13 cellular contexts compared by ENCODE assay signal in the genomic region with DNA sequence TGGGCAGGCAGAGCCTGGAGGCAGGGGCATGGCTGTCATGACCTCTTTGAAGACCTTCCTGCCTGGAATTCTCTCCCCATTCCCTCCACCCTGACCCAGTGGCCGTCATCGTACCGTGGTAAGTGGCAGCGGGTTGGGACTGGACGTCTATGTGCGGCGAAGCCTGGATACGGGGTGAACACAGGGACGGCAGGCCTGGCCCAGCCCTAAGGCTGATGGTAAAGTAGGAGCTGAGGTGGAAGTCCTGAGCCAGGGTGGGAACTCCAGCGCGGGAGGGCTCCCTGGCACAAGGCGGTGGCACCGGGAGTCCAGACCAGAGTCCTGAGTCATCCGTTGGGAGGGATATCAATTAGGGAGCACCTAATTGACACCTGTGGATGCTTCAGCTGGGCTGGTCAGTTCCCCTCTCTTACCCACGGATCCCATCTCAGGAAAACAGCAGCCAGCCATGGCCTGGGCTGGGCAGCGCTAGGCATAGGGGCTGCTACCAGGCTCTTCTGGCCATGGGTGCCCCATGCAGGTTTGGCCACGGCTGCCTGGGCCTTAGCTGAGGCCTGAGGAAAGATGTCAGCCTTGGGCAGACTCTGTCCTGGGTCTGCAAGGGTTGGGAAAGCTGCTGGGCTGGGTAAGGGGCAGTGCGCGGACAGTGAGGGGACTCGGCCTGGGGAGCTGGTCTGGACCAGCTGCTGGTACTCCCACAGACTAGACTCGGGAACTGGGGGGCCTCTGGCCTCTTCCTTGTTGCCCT. TPM values are rescaled to one million over a fixed set of nuclear protein-coding genes. Genes with fewer than 3 reads are reported as not detected.
DNase-seq lines count a peak whose midpoint lies in the region; ATAC-seq and TF ChIP-seq lines count a peak whose summit lies in the region.
"Had no signal": no experiment of that assay in that cellular context is flagged by ENCODE, and none has a peak within 500 bp of the region (broad histone marks: within the 10 kb centered on the region; RNA-seq: fewer than 3 reads in every experiment).

No MANE protein-coding gene starts in this region.

- H3K4me3 ChIP-seq in breast epithelium = no peak overlapping the region
- peak overlapping the region; percentile 94 for H3K4me3 ChIP-seq in NB4 (ENCODE audit: low read depth, low read length)
- H3K4me3 ChIP-seq in coronary artery = no peak overlapping the region
- H3K4me3 ChIP-seq: gastrocnemius medialis had no signal

- H3K4me1 ChIP-seq in breast epithelium = no peaks in the 10 kb centered on the region

- H3K4me1 Mint-ChIP-seq in MCF 10A (ENCODE audit: insufficient read depth, unreplicated experiment) (peaks cover 5% of the 10 kb centered on the region), HFFc6 (ENCODE audit: low read depth) (peaks cover 21% of the 10 kb centered on the region)
- H3K4me1 Mint-ChIP-seq in stimulated activated memory B cell treated with anti-CD40 and anti-IgM and Interleukin-4, amounts not matched to agents 10 μg/mL and 1 μg/mL and 100 μg/mL, for 72 hours = peaks cover 74% of the 10 kb centered on the region

- H3K36me3 ChIP-seq in breast epithelium = peaks cover 10% of the 10 kb centered on the region

- DNase-seq in MCF 10A (ENCODE audit: unreplicated experiment) (no peak), breast epithelium (ENCODE audit: low spot score in 2 of 2) (no peak), NB4 (ENCODE audit: low read depth) (no peak), coronary artery (ENCODE audit: low spot score) (peak; percentile 72), NCI-H524 (lab: John Stamatoyannopoulos, UW) (no peak), HFFc6 (no peak)
- DNase-seq: gastrocnemius medialis; naive thymus-derived CD4-positive, alpha-beta T cell; NCI-H1436 treated with DMSO at 0.1 percent for 48 hours; NCI-H226 had no signal

- H3K36me3 Mint-ChIP-seq in MCF 10A (ENCODE audit: insufficient read depth, unreplicated experiment) (peaks cover 60% of the 10 kb centered on the region), HFFc6 (ENCODE audit: low read depth) (peaks cover 59% of the 10 kb centered on the region)
- peaks cover 64% of the 10 kb centered on the region for H3K36me3 Mint-ChIP-seq in stimulated activated memory B cell treated with anti-CD40 and anti-IgM and Interleukin-4, amounts not matched to agents 10 μg/mL and 1 μg/mL and 100 μg/mL, for 72 hours

- no peaks in the 10 kb centered on the region for H3K27me3 ChIP-seq in breast epithelium
- H3K27me3 ChIP-seq: gastrocnemius medialis had no signal

- intact Hi-C loops in MCF 10A (cut with micrococcal nuclease) (no loop called here), breast epithelium (cut with DNase I; ENCODE audit: low total_unique reads) (no loop called here)

- H3K9me3 Mint-ChIP-seq in MCF 10A (ENCODE audit: unreplicated experiment) (no peaks in the 10 kb centered on the region), HFFc6 (no peaks in the 10 kb centered on the region)
- no peaks in the 10 kb centered on the region for H3K9me3 Mint-ChIP-seq in stimulated activated memory B cell treated with anti-CD40 and anti-IgM and Interleukin-4, amounts not matched to agents 10 μg/mL and 1 μg/mL and 100 μg/mL, for 72 hours
- H3K9me3 Mint-ChIP-seq: naive thymus-derived CD4-positive, alpha-beta T cell had no signal

- no peak overlapping the region for H3K4me3 Mint-ChIP-seq in MCF 10A (ENCODE audit: unreplicated experiment)
- no peak overlapping the region for H3K4me3 Mint-ChIP-seq in stimulated activated memory B cell treated with anti-CD40 and anti-IgM and Interleukin-4, amounts not matched to agents 10 μg/mL and 1 μg/mL and 100 μg/mL, for 72 hours
- no peak overlapping the region for H3K4me3 Mint-ChIP-seq in HFFc6

- no peaks in the 10 kb centered on the region for H3K27me3 Mint-ChIP-seq in MCF 10A (ENCODE audit: insufficient read depth, unreplicated experiment)
- H3K27me3 Mint-ChIP-seq in stimulated activated memory B cell treated with anti-CD40 and anti-IgM and Interleukin-4, amounts not matched to agents 10 μg/mL and 1 μg/mL and 100 μg/mL, for 72 hours = no peaks in the 10 kb centered on the region
- peaks cover 4% of the 10 kb centered on the region for H3K27me3 Mint-ChIP-seq in HFFc6 (ENCODE audit: insufficient read depth)
- H3K27me3 Mint-ChIP-seq: naive thymus-derived CD4-positive, alpha-beta T cell had no signal

- peak overlapping the region; percentile 95 for H3K27ac Mint-ChIP-seq in MCF 10A (ENCODE audit: low read depth, unreplicated experiment)
- peak overlapping the region; percentile 92 for H3K27ac Mint-ChIP-seq in stimulated activated memory B cell treated with anti-CD40 and anti-IgM and Interleukin-4, amounts not matched to agents 10 μg/mL and 1 μg/mL and 100 μg/mL, for 72 hours
- no peak overlapping the region for H3K27ac Mint-ChIP-seq in HFFc6

- POLR2A ChIA-PET in MCF 10A (lab: Yijun Ruan, JAX) = no interaction called here

- H3K9me3 ChIP-seq in breast epithelium = no peaks in the 10 kb centered on the region
- H3K9me3 ChIP-seq: gastrocnemius medialis had no signal

- no TSS peak for BruUV-seq in MCF 10A (replicated peaks; lab: Mats Ljungman, UMichigan)

- ATAC-seq in stimulated activated memory B cell treated with anti-CD40 and anti-IgM and Interleukin-4, amounts not matched to agents 10 μg/mL and 1 μg/mL and 100 μg/mL, for 72 hours = no peak
- no peak for ATAC-seq in GM18498 (IDR thresholded peaks at IDR 0.05; ENCODE audit: unreplicated experiment)
- ATAC-seq: gastrocnemius medialis; naive thymus-derived CD4-positive, alpha-beta T cell; Right ventricle myocardium inferior had no signal

- CTCF ChIA-PET in MCF 10A (lab: Yijun Ruan, JAX) = no interaction called here

- TF ChIP-seq CTCF in MCF 10A (IDR thresholded peaks at IDR 0.05; ENCODE audit: unreplicated experiment) (no peak), breast epithelium (IDR thresholded peaks at IDR 0.05) (no peak), NB4 (IDR thresholded peaks at IDR 0.05; ENCODE audit: low read depth, low read length) (no peak), coronary artery (IDR thresholded peaks at IDR 0.05) (no peak), HFFc6 (IDR thresholded peaks at IDR 0.05) (no peak)

- TF ChIP-seq POLR2A in breast epithelium (IDR thresholded peaks at IDR 0.05) (no peak), NB4 (IDR thresholded peaks at IDR 0.05; ENCODE audit: extremely low read depth, insufficient read length) (no peak)

- H3K27ac ChIP-seq in breast epithelium (no peak overlapping the region), coronary artery (no peak overlapping the region)

RNA-seq across cellular contexts. Expression of a gene that starts 3.3 kb away (rescaled TPM):
- total RNA-seq in MCF 10A (2022) (76.5 and 76.9 TPM in 2 replicates), breast epithelium (10 to 100 TPM; 16.0 to 39.3 (median 30.7) TPM)
- 100 to 1,000 TPM in 3 of 6 experiments, 10 to 100 TPM in 3; 66.1 to 109 (median 98.9) TPM for total RNA-seq in HFFc6 (2021; fragmentation: NEBNext Ultra II Directional; extraction: Animal tissue kit (Norgen Biotek cat#: 25700))
